13 cellular contexts compared by ENCODE assay signal in genomic region chr2:224947566-224947965, GRCh38.
DNase-seq lines count a peak whose midpoint lies in the region; ATAC-seq, FAIRE-seq and TF ChIP-seq lines count a peak whose summit lies in the region.
"Had no signal": no experiment of that assay in that cellular context is flagged by ENCODE, and none has a peak within 500 bp of the region (broad histone marks: within the 10 kb centered on the region; RNA-seq: fewer than 3 reads in every experiment).

No MANE protein-coding gene starts in this region.

- H3K4me3 ChIP-seq in endothelial cell of umbilical vein (replicated peaks in 1 of 3; ENCODE audit: insufficient read depth in 1 of 3, low read depth in 1 of 3, low read length in 3 of 3) (peak overlapping the region in 2 of 3 experiments; percentile 17 to 93), HAP-1 (no peak overlapping the region)
- H3K4me3 ChIP-seq: SK-N-MC, tibial artery had no signal

- peaks cover 11% of the 10 kb centered on the region for H3K9me3 Mint-ChIP-seq in activated naive CD4-positive, alpha-beta T cell treated with anti-CD3 and anti-CD28 coated beads, Interleukin-2, amount 50 U/mL, for 24 hours
- H3K9me3 Mint-ChIP-seq in activated B cell treated with CpG ODN at 0.5 μM for 24 hours: peaks cover 3% of the 10 kb centered on the region
- H3K9me3 Mint-ChIP-seq: brain had no signal

- H3K4me1 Mint-ChIP-seq in activated naive CD4-positive, alpha-beta T cell treated with anti-CD3 and anti-CD28 coated beads, Interleukin-2, amount 50 U/mL, for 24 hours: peaks cover 67% of the 10 kb centered on the region
- peaks cover 86% of the 10 kb centered on the region for H3K4me1 Mint-ChIP-seq in activated B cell treated with CpG ODN at 0.5 μM for 24 hours

- H3K9me3 ChIP-seq in endothelial cell of umbilical vein (replicated peaks; ENCODE audit: control insufficient read depth, insufficient read depth, low read length) (no peaks in the 10 kb centered on the region), HAP-1 (no peaks in the 10 kb centered on the region)
- H3K9me3 ChIP-seq: tibial artery had no signal

- no peak for DNase-seq in activated naive CD4-positive, alpha-beta T cell treated with anti-CD3 and anti-CD28 coated beads, Interleukin-2, amount 50 U/mL, for 16 hours
- no peak for DNase-seq in activated B cell treated with CpG ODN at 0.5 μM for 24 hours
- peak; percentile 70 for DNase-seq in endothelial cell of umbilical vein (ENCODE audit: low read depth, low spot score)
- DNase-seq in HAP-1 (ENCODE audit: low spot score in 2 of 2): no peak
- no peak for DNase-seq in NCI-H2029 (lab: John Stamatoyannopoulos, UW)
- DNase-seq: NCI-H1048, tibial artery, WERI-Rb-1 had no signal

- ATAC-seq in activated B cell treated with CpG ODN at 0.5 μM for 24 hours (ENCODE audit: low read depth) (no peak), GM21737 (IDR thresholded peaks at IDR 0.05; ENCODE audit: unreplicated experiment) (no peak), GM18870 (IDR thresholded peaks at IDR 0.05; ENCODE audit: unreplicated experiment) (no peak)

- H3K9ac ChIP-seq in endothelial cell of umbilical vein (replicated peaks; ENCODE audit: extremely low read depth, insufficient read depth, low read length): peak overlapping the region; percentile 99

- dilution Hi-C loops in endothelial cell of umbilical vein (cut with MboI; ENCODE audit: extremely low pct_ligation_motif_present, low sequenced_read_pairs): no loop called here

- in situ Hi-C loops in HAP-1 (cut with MboI; ENCODE audit: low sequenced_read_pairs): no loop called here

- H3K36me3 Mint-ChIP-seq in activated naive CD4-positive, alpha-beta T cell treated with anti-CD3 and anti-CD28 coated beads, Interleukin-2, amount 50 U/mL, for 24 hours: peaks cover 29% of the 10 kb centered on the region
- peaks cover 7% of the 10 kb centered on the region for H3K36me3 Mint-ChIP-seq in activated B cell treated with CpG ODN at 0.5 μM for 24 hours (ENCODE audit: low read depth)
- H3K36me3 Mint-ChIP-seq: brain had no signal

- intact Hi-C loops in activated B cell treated with CpG ODN at 0.5 μM for 24 hours (cut with micrococcal nuclease): loop anchor here (1.0 to 10.0 kb wide), 5 partner anchors 10 to 1960 kb away; partner anchors contain the start of genes DOCK10, MRPL44 and RHBDD1
- intact Hi-C loops in endothelial cell of umbilical vein (cut with micrococcal nuclease): loop anchor here (1.0 to 10.0 kb wide), 8 partner anchors 9 to 1003 kb away; partner anchors contain the start of genes FAM124B and WDFY1

- H3K4me1 ChIP-seq in endothelial cell of umbilical vein (ENCODE audit: control insufficient read depth, extremely low read depth, insufficient read depth, low read length) (peaks cover 55% of the 10 kb centered on the region), HAP-1 (no peaks in the 10 kb centered on the region)

- peak overlapping the region; percentile 99 for H3K27ac ChIP-seq in endothelial cell of umbilical vein (ENCODE audit: insufficient read depth, low read depth, low read length)
- H3K27ac ChIP-seq: SK-N-MC, WERI-Rb-1 had no signal

- FAIRE-seq in endothelial cell of umbilical vein (lab: Jason Lieb, UNC): no peak

- H4K20me1 ChIP-seq in endothelial cell of umbilical vein (replicated peaks; ENCODE audit: control insufficient read depth, extremely low read depth, insufficient read depth, low read length): no peaks in the 10 kb centered on the region

- peak overlapping the region; percentile 100 for H3K4me2 ChIP-seq in endothelial cell of umbilical vein (ENCODE audit: insufficient read depth, low read length)

- peak overlapping the region; percentile 97 for H3K27ac Mint-ChIP-seq in activated naive CD4-positive, alpha-beta T cell treated with anti-CD3 and anti-CD28 coated beads, Interleukin-2, amount 50 U/mL, for 24 hours
- peak overlapping the region; percentile 92 for H3K27ac Mint-ChIP-seq in activated B cell treated with CpG ODN at 0.5 μM for 24 hours
- H3K27ac Mint-ChIP-seq: brain had no signal

- no TSS peak for BruUV-seq in endothelial cell of umbilical vein (replicated peaks; lab: Mats Ljungman, UMichigan)

- no peak for TF ChIP-seq POLR2A in endothelial cell of umbilical vein (IDR thresholded peaks at IDR 0.05; ENCODE audit: low read depth, low read length)

- no peaks in the 10 kb centered on the region for H3K27me3 Mint-ChIP-seq in activated naive CD4-positive, alpha-beta T cell treated with anti-CD3 and anti-CD28 coated beads, Interleukin-2, amount 50 U/mL, for 24 hours
- no peaks in the 10 kb centered on the region for H3K27me3 Mint-ChIP-seq in activated B cell treated with CpG ODN at 0.5 μM for 24 hours
- H3K27me3 Mint-ChIP-seq: brain had no signal

- TF ChIP-seq CTCF in activated B cell treated with CpG ODN at 0.5 μM for 24 hours (IDR thresholded peaks at IDR 0.05) (no peak), endothelial cell of umbilical vein (IDR thresholded peaks at IDR 0.05; ENCODE audit: extremely low read depth in 1 of 2, insufficient read depth in 1 of 2, low read depth in 1 of 2, low read length in 2 of 2) (no peak)

- POLR2A ChIA-PET in activated B cell treated with CpG ODN at 0.5 μM for 24 hours (lab: Charles Lee): interaction anchor here (0.8 to 1.9 kb wide), 6 partner anchors 9 to 53 kb away, joined by 3 to 8 read pairs (median 4); no protein-coding TSS in a partner anchor
- POLR2A ChIA-PET in endothelial cell of umbilical vein (lab: Charles Lee): interaction anchor here (0.5 to 1.0 kb wide), 3 partner anchors 9 to 110 kb away, joined by 3 to 4 read pairs (median 3); no protein-coding TSS in a partner anchor

- H3K9me1 ChIP-seq in endothelial cell of umbilical vein (replicated peaks; ENCODE audit: control insufficient read depth, extremely low read depth, insufficient read depth, low read length): no peaks in the 10 kb centered on the region

- H3K27me3 ChIP-seq in endothelial cell of umbilical vein (ENCODE audit: control insufficient read depth in 2 of 2, insufficient read depth in 2 of 2, low read length in 2 of 2) (no peaks in the 10 kb centered on the region), HAP-1 (ENCODE audit: low read depth) (peaks cover 19% of the 10 kb centered on the region)
- H3K27me3 ChIP-seq: tibial artery had no signal

- peaks cover 39% of the 10 kb centered on the region for H3K79me2 ChIP-seq in endothelial cell of umbilical vein (ENCODE audit: control insufficient read depth, insufficient read depth, low read length)

- H3K36me3 ChIP-seq in endothelial cell of umbilical vein (ENCODE audit: control insufficient read depth in 2 of 2, extremely low read depth in 1 of 2, insufficient read depth in 2 of 2, low read length in 2 of 2) (no peaks in the 10 kb centered on the region), HAP-1 (replicated peaks) (no peaks in the 10 kb centered on the region)
- H3K36me3 ChIP-seq: tibial artery, WERI-Rb-1 had no signal

- H3K4me3 Mint-ChIP-seq in activated naive CD4-positive, alpha-beta T cell treated with anti-CD3 and anti-CD28 coated beads, Interleukin-2, amount 50 U/mL, for 24 hours: peak overlapping the region; percentile 96
- H3K4me3 Mint-ChIP-seq in activated B cell treated with CpG ODN at 0.5 μM for 24 hours: peak overlapping the region; percentile 90
- H3K4me3 Mint-ChIP-seq: brain had no signal

- CTCF ChIA-PET in activated B cell treated with CpG ODN at 0.5 μM for 24 hours (lab: Charles Lee): interaction anchor here (1.4 kb wide), 1 partner anchor 10 kb away, joined by 4 read pairs; no protein-coding TSS in a partner anchor
- CTCF ChIA-PET in endothelial cell of umbilical vein (lab: Charles Lee): interaction anchor here (1.2 to 2.4 kb wide), 4 partner anchors 9 to 141 kb away, joined by 3 to 12 read pairs (median 5); no protein-coding TSS in a partner anchor

- H2AFZ ChIP-seq in endothelial cell of umbilical vein (ENCODE audit: low read depth, low read length): no peak overlapping the region

TF ChIP-seq in endothelial cell of umbilical vein, 7 proteins besides CTCF, POLR2A, EP300 and RAD21:
- TF ChIP-seq JUN (IDR thresholded peaks at IDR 0.05; ENCODE audit: borderline replicate concordance, insufficient read depth, insufficient read length, low read depth) (no peak), POLR2AphosphoS5 (IDR thresholded peaks at IDR 0.05; ENCODE audit: insufficient read depth, low read depth, low read length) (peak; percentile 38), EZH2 (IDR thresholded peaks at IDR 0.05; ENCODE audit: borderline replicate concordance, low read depth, low read length, severe bottlenecking) (no peak), MAX (IDR thresholded peaks at IDR 0.05; ENCODE audit: insufficient read depth, insufficient read length) (no peak), FOS (IDR thresholded peaks at IDR 0.05; ENCODE audit: borderline replicate concordance, insufficient read depth, low read length) (peak; percentile 22), MYC (IDR thresholded peaks at IDR 0.05; ENCODE audit: low read depth, low read length) (no peak), GATA2 (IDR thresholded peaks at IDR 0.05; ENCODE audit: insufficient read depth, insufficient read length, low read depth, low read length) (no peak)
